9 cellular contexts compared by ENCODE assay signal in genomic region chr16:18984425-18985005, GRCh38. TPM values are rescaled to one million over a fixed set of nuclear protein-coding genes. Genes with fewer than 3 reads are reported as not detected.
A peak's percentile ranks its signal among the peaks of the same experiment; 100 is the strongest.
DNase-seq lines count a peak whose midpoint lies in the region; ATAC-seq, FAIRE-seq and TF ChIP-seq lines count a peak whose summit lies in the region.
"Had no signal": no experiment of that assay in that cellular context is flagged by ENCODE, and none has a peak within 500 bp of the region (broad histone marks: within the 10 kb centered on the region; RNA-seq: fewer than 3 reads in every experiment).

No MANE protein-coding gene starts in this region.

- peak overlapping the region; percentile 88 for H3K9ac ChIP-seq in NT2/D1 (ENCODE audit: insufficient read length, low read depth)

- DNase-seq in A549 (ENCODE audit: low read depth in 1 of 2, low spot score in 1 of 2) (peak in 1 of 2 experiments; percentile 38), NT2/D1 (ENCODE audit: low read depth, low spot score) (no peak), epithelial cell of prostate (ENCODE audit: low read depth, low spot score) (no peak), GOT3 (lab: John Stamatoyannopoulos, UW) (no peak), cerebellar nuclear complex (lab: John Stamatoyannopoulos, UW) (no peak), NCI-H1105 treated with DMSO at 0.1 percent for 48 hours (lab: John Stamatoyannopoulos, UW) (no peak)

- H3K36me3 ChIP-seq in NT2/D1 (ENCODE audit: insufficient read depth, insufficient read length, low read length) (peaks cover 2% of the 10 kb centered on the region), muscle layer of duodenum (ENCODE audit: control insufficient read depth in 1 of 2, insufficient read depth in 2 of 2, low read length in 2 of 2) (no peaks in the 10 kb centered on the region)

- no peak for TF ChIP-seq EP300 in A549 (IDR thresholded peaks at IDR 0.05)

- TF ChIP-seq RAD21 in A549 (conservative IDR thresholded peaks at IDR 0.05 in 1 of 2, IDR thresholded peaks at IDR 0.05 in 1 of 2): no peak

- FAIRE-seq in A549 (lab: Jason Lieb, UNC): no peak
- FAIRE-seq: TTC549 had no signal

- H3K4me1 ChIP-seq in A549 (peaks cover 36% of the 10 kb centered on the region), NT2/D1 (ENCODE audit: insufficient read depth, insufficient read length) (no peaks in the 10 kb centered on the region), muscle layer of duodenum (ENCODE audit: control insufficient read depth in 1 of 2, insufficient read depth in 2 of 2, low read length in 2 of 2) (no peaks in the 10 kb centered on the region)

- CTCF ChIA-PET in A549 (lab: Yijun Ruan, JAX): interaction anchor here (0.8 to 8.2 kb wide), 20 partner anchors 10 to 518 kb away, joined by 3 to 130 read pairs (median 14); no protein-coding TSS in a partner anchor

- WGBS in A549 (ENCODE audit: missing lambda C conversion rate): 43% methylated on average over 11 of the region's 11 CpGs

- TF ChIP-seq CTCF in A549 (IDR thresholded peaks at IDR 0.05): no peak

- peak overlapping the region; percentile 63 for H3K4me3 ChIP-seq in A549
- peak overlapping the region; percentile 77 for H3K4me3 ChIP-seq in NT2/D1 (ENCODE audit: insufficient read length, low read depth)
- peak overlapping the region; percentile 68 to 73 for H3K4me3 ChIP-seq in muscle layer of duodenum (ENCODE audit: low read depth in 1 of 2, low read length in 2 of 2)

- ATAC-seq in A549: peak in 1 of 2 experiments; percentile 6; a peak in 3 of 6 replicates
- no peak for ATAC-seq in HG03442 (IDR thresholded peaks at IDR 0.05; ENCODE audit: unreplicated experiment)

- H3K4me2 ChIP-seq in A549: peak overlapping the region; percentile 81

- H3K27ac ChIP-seq in A549 (peak overlapping the region; percentile 87 to 96), epithelial cell of prostate (peak overlapping the region; percentile 77), muscle layer of duodenum (ENCODE audit: low read length) (no peak overlapping the region)

- H3K27me3 ChIP-seq in NT2/D1 (ENCODE audit: insufficient read depth, insufficient read length) (no peaks in the 10 kb centered on the region), muscle layer of duodenum (ENCODE audit: low read depth, low read length) (peaks cover 4% of the 10 kb centered on the region)

- no peak for TF ChIP-seq POLR2A in A549 (IDR thresholded peaks at IDR 0.05; ENCODE audit: low read length)

- POLR2A ChIA-PET in A549 (lab: Yijun Ruan, JAX): interaction anchor here (0.7 to 1.8 kb wide), 3 partner anchors 14 to 183 kb away, joined by 5 to 15 read pairs (median 6); partner anchors contain the start of gene ARL6IP1

- H3K9me3 ChIP-seq in A549 (no peaks in the 10 kb centered on the region), NT2/D1 (ENCODE audit: insufficient read depth, low read length) (no peaks in the 10 kb centered on the region), muscle layer of duodenum (ENCODE audit: control insufficient read depth in 1 of 2, low read length in 2 of 2) (no peaks in the 10 kb centered on the region)

TF ChIP-seq in A549, 52 proteins besides CTCF, POLR2A, EP300 and RAD21 (continues in another document):
- TF ChIP-seq RARB (CRISPR knock-in tag; IDR thresholded peaks at IDR 0.05) (no peak), CHD2 (IDR thresholded peaks at IDR 0.05; ENCODE audit: low read length, partially characterized antibody) (no peak), BHLHE40 (IDR thresholded peaks at IDR 0.05; ENCODE audit: low read depth, low read length) (no peak), USF2 (IDR thresholded peaks at IDR 0.05) (no peak), HOXA7 (CRISPR knock-in tag; IDR thresholded peaks at IDR 0.05) (no peak), EHMT2 (IDR thresholded peaks at IDR 0.05; ENCODE audit: low read depth) (no peak), MAZ (IDR thresholded peaks at IDR 0.05; ENCODE audit: borderline replicate concordance, low read depth, low read length) (no peak), TP53 (CRISPR knock-in tag; IDR thresholded peaks at IDR 0.05) (no peak), ELK1 (IDR thresholded peaks at IDR 0.05; ENCODE audit: low read depth, low read length) (no peak), GATA3 (IDR thresholded peaks at IDR 0.05; ENCODE audit: borderline replicate concordance) (no peak), HEYL (CRISPR knock-in tag; IDR thresholded peaks at IDR 0.05) (no peak), TFCP2L1 (CRISPR knock-in tag; IDR thresholded peaks at IDR 0.05) (no peak), MAX (IDR thresholded peaks at IDR 0.05) (no peak; the same call in 1 of the 2 replicates), KDM1A (IDR thresholded peaks at IDR 0.05; ENCODE audit: low read depth) (peak; percentile 95), HDAC2 (IDR thresholded peaks at IDR 0.05) (peak; percentile 82; the same call in 1 of the 2 replicates), JUN (IDR thresholded peaks at IDR 0.05) (no peak), ZFP36 (IDR thresholded peaks at IDR 0.05; ENCODE audit: borderline replicate concordance, partially characterized antibody) (peak; percentile 94), ZSCAN20 (CRISPR knock-in tag; IDR thresholded peaks at IDR 0.05) (no peak), ZNF302 (CRISPR knock-in tag; IDR thresholded peaks at IDR 0.05) (no peak), JUNB (IDR thresholded peaks at IDR 0.05) (no peak), PHF8 (IDR thresholded peaks at IDR 0.05; ENCODE audit: borderline replicate concordance, low read depth) (no peak), CEBPB (IDR thresholded peaks at IDR 0.05) (no peak), MAFK (IDR thresholded peaks at IDR 0.05; ENCODE audit: partially characterized antibody) (no peak), EHF (CRISPR knock-in tag; IDR thresholded peaks at IDR 0.05) (no peak), ATOH8 (CRISPR knock-in tag; IDR thresholded peaks at IDR 0.05; ENCODE audit: low read depth) (no peak), RCOR1 (IDR thresholded peaks at IDR 0.05; ENCODE audit: low read depth, low read length) (0 out of 2 replicates have a peak, but pooled peaks have one; percentile 30), BCL3 (IDR thresholded peaks at IDR 0.05) (no peak), CBX8 (IDR thresholded peaks at IDR 0.05) (no peak), NFE2L2 (conservative IDR thresholded peaks at IDR 0.05; ENCODE audit: low read length) (no peak), ZC3H11A (IDR thresholded peaks at IDR 0.05) (no peak), MYC (IDR thresholded peaks at IDR 0.05; ENCODE audit: borderline replicate concordance, low read length) (no peak)

RNA-seq across cellular contexts. Expression of gene TMC7, which starts 0.8 kb away (rescaled TPM):
- polyA plus RNA-seq in A549 (2011; rRNA removed) (9.4 and 15.0 TPM in 2 replicates), A549 (2017; fragmentation: RNase III; extraction: RNeasy Plus Mini Kit Qiagen cat#74134 plus additional on column Dnase treatment) (5.4 to 7.5 TPM (median 7.0 TPM) in 3 replicates)
- polyA plus RNA-seq in A549 (2012; cell fraction: cytosol; rRNA removed): 2.9 and 4.3 TPM in 2 replicates
- polyA plus RNA-seq in A549 (2012; cell fraction: nucleus; rRNA removed): 3.4 and 6.4 TPM in 2 replicates
- 12.5 and 14.3 TPM in 2 replicates for polyA minus RNA-seq in A549 (2011; rRNA and poly(A)+ RNA removed)

RNA-seq across cellular contexts. Expression of gene SMG1, which starts 58.3 kb away (rescaled TPM):
- polyA plus RNA-seq in A549 (2011; rRNA removed) (59.4 and 63.8 TPM in 2 replicates), A549 (2017; fragmentation: RNase III; extraction: RNeasy Plus Mini Kit Qiagen cat#74134 plus additional on column Dnase treatment) (14.4 to 18.3 TPM (median 15.7 TPM) in 3 replicates)
- polyA plus RNA-seq in A549 (2012; cell fraction: cytosol; rRNA removed): 10.1 and 11.0 TPM in 2 replicates
- 10.1 and 16.0 TPM in 2 replicates for polyA plus RNA-seq in A549 (2012; cell fraction: nucleus; rRNA removed)
- 144 and 180 TPM in 2 replicates for polyA minus RNA-seq in A549 (2011; rRNA and poly(A)+ RNA removed)
